In genomic region chr1:221809101-221810029, GRCh38 we compare ENCODE assay signal across 11 cellular contexts.
A peak's percentile ranks its signal among the peaks of the same experiment; 100 is the strongest.
DNase-seq lines count a peak whose midpoint lies in the region; ATAC-seq and TF ChIP-seq lines count a peak whose summit lies in the region.
"Had no signal": no experiment of that assay in that cellular context is flagged by ENCODE, and none has a peak within 500 bp of the region (broad histone marks: within the 10 kb centered on the region; RNA-seq: fewer than 3 reads in every experiment).

No MANE protein-coding gene starts in this region.

- in situ Hi-C loops in transverse colon (cut with MboI; ENCODE audit: low pct_ligation_motif_present in 1 of 4, low pct_unique_long_range_greater_than_20kb in 1 of 4, low sequenced_read_pairs in 3 of 4) = no loop called here

- peak overlapping the region; percentile 4 for H3K27ac ChIP-seq in foreskin keratinocyte
- H3K27ac ChIP-seq in transverse colon = no peak overlapping the region
- H3K27ac ChIP-seq: gastrocnemius medialis, neutrophil had no signal

- no peak for TF ChIP-seq EP300 in transverse colon (IDR thresholded peaks at IDR 0.05; ENCODE audit: low read depth)

- TF ChIP-seq POLR2A in transverse colon (IDR thresholded peaks at IDR 0.05) = no peak

- TF ChIP-seq CTCF in foreskin keratinocyte (conservative IDR thresholded peaks at IDR 0.05) = no peak
- TF ChIP-seq CTCF in transverse colon (IDR thresholded peaks at IDR 0.05) = no peak

- H3K27me3 ChIP-seq in foreskin keratinocyte (no peaks in the 10 kb centered on the region), transverse colon (no peaks in the 10 kb centered on the region)
- H3K27me3 ChIP-seq: gastrocnemius medialis, neutrophil had no signal

- ATAC-seq in GM21786 (IDR thresholded peaks at IDR 0.05; ENCODE audit: unreplicated experiment) = peak; percentile 48
- no peak for ATAC-seq in foreskin keratinocyte
- ATAC-seq: gastrocnemius medialis had no signal

- H3K36me3 ChIP-seq in transverse colon = no peaks in the 10 kb centered on the region
- H3K36me3 ChIP-seq: gastrocnemius medialis, neutrophil had no signal

- no peaks in the 10 kb centered on the region for H3K9me3 ChIP-seq in transverse colon
- H3K9me3 ChIP-seq: gastrocnemius medialis, neutrophil had no signal

- intact Hi-C loops in transverse colon (cut with DNase I; ENCODE audit: low total_unique reads) = no loop called here

- 50 to 55% methylated on average over 11 to 12 of the region's 12 CpGs for WGBS in transverse colon (ENCODE audit: low coverage in 1 of 2), 2 donors

- peaks cover 22% of the 10 kb centered on the region for H3K4me1 ChIP-seq in foreskin keratinocyte
- H3K4me1 ChIP-seq in transverse colon = no peaks in the 10 kb centered on the region
- H3K4me1 ChIP-seq: gastrocnemius medialis had no signal

- no peak overlapping the region for H3K4me3 ChIP-seq in transverse colon
- H3K4me3 ChIP-seq: gastrocnemius medialis had no signal

- DNase-seq in DMS53 treated with DMSO at 0.1 percent for 48 hours (lab: John Stamatoyannopoulos, UW; ENCODE audit: unreplicated experiment) (peak; percentile 70), NOMO-1 treated with dmso at 0.1 percent for 144 hours (lab: John Stamatoyannopoulos, UW; ENCODE audit: unreplicated experiment) (peak; percentile 23), foreskin keratinocyte (no peak), amygdala (lab: John Stamatoyannopoulos, UW) (no peak), NCI-H187 (lab: John Stamatoyannopoulos, UW) (no peak), transverse colon (no peak), NCI-H1694 treated with DMSO at 0.1 percent for 48 hours (lab: John Stamatoyannopoulos, UW) (no peak)
- DNase-seq: activated gamma-delta T cell treated with Interleukin-2 at 50 U/mL for 16 hours, gastrocnemius medialis had no signal

Comparison
In these comparisons a context has a peak if more than half of its experiments do, and no peak if none do; other contexts are left out.
1. DNase-seq: peak in DMS53 treated with DMSO at 0.1 percent for 48 hours (single experiment) and NOMO-1 treated with dmso at 0.1 percent for 144 hours (single experiment); none in foreskin keratinocyte (0 of 2), amygdala (0 of 56), NCI-H187 (0 of 2), transverse colon (single experiment) and NCI-H1694 treated with DMSO at 0.1 percent for 48 hours (single experiment).